ENCODE assay signal across 23 cellular contexts in the genomic region with DNA sequence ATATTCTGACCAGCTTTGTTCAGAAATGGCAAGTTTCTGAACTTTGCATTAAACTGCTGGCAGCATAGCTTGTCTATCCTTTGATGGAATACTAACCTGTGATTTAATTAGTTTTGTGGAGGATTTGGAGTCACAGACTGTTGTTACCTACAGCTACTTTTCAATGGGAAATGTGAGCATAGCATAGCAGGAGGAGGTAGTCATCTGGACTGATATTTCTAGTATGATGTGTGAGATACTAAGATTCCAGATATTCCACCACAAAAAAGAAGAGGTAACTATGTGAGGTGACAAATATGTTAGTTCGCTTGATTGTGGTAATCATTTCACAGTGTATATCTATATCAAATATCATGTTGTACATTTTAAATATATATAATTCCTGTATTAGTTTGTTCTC.
"Had no signal": no experiment of that assay in that cellular context is flagged by ENCODE, and none has a peak within 500 bp of the region (broad histone marks: within the 10 kb centered on the region; RNA-seq: fewer than 3 reads in every experiment).

No MANE protein-coding gene starts in this region.

- H3K36me3 ChIP-seq: lower lobe of right lung, neural progenitor cell, ovary, sigmoid colon, spleen, tibial artery had no signal

- H3K4me1 Mint-ChIP-seq: activated CD4-positive, alpha-beta memory T cell treated with anti-CD3 and anti-CD28 coated beads, Interleukin-2, amount 10 ng/mL, durations not matched to agents 7 days and 5 days; activated naive CD4-positive, alpha-beta T cell treated with anti-CD3 and anti-CD28 coated beads, Interleukin-2, amount 50 U/mL, for 24 hours; neural progenitor cell; stimulated activated effector memory CD8-positive, alpha-beta T cell treated with anti-CD3 and anti-CD28 coated beads, Interleukin-12 subunit alpha, Interleukin-12 subunit beta, amount 100 ng/mL, for 72 hours; WTC11 had no signal

- H3K27ac Mint-ChIP-seq: activated CD4-positive, alpha-beta memory T cell treated with anti-CD3 and anti-CD28 coated beads, Interleukin-2, amount 10 ng/mL, durations not matched to agents 7 days and 5 days; activated naive CD4-positive, alpha-beta T cell treated with anti-CD3 and anti-CD28 coated beads, Interleukin-2, amount 50 U/mL, for 24 hours; brain; dendritic cell treated with granulocyte-macrophage colony-stimulating factor and Interleukin-4, amounts not matched to agents 40 ng/mL and 50 ng/mL, for 4 days; neural progenitor cell; stimulated activated effector memory CD8-positive, alpha-beta T cell treated with anti-CD3 and anti-CD28 coated beads, Interleukin-12 subunit alpha, Interleukin-12 subunit beta, amount 100 ng/mL, for 72 hours; WTC11 had no signal

- FAIRE-seq: frontal cortex, TTC549, urothelium cell line had no signal

- ATAC-seq: activated T-cell treated with anti-CD3 and anti-CD28 coated beads, Interleukin-2, amount 50 U/mL, for 4 hours; left colon; lower lobe of right lung; stimulated activated effector memory CD8-positive, alpha-beta T cell treated with anti-CD3 and anti-CD28 coated beads, Interleukin-12 subunit alpha, Interleukin-12 subunit beta, amount 100 ng/mL, for 72 hours; WTC11 had no signal

- H3K4me2 ChIP-seq: neural progenitor cell had no signal

- H3K9me3 Mint-ChIP-seq: brain, neural progenitor cell, WTC11 had no signal

- H3K36me3 Mint-ChIP-seq: activated naive CD4-positive, alpha-beta T cell treated with anti-CD3 and anti-CD28 coated beads, Interleukin-2, amount 50 U/mL, for 24 hours; brain; neural progenitor cell; stimulated activated effector memory CD8-positive, alpha-beta T cell treated with anti-CD3 and anti-CD28 coated beads, Interleukin-12 subunit alpha, Interleukin-12 subunit beta, amount 100 ng/mL, for 72 hours; WTC11 had no signal

- H3K27ac ChIP-seq: lower lobe of right lung, neural progenitor cell, ovary, sigmoid colon, spleen, tibial artery had no signal

- H3K4me3 ChIP-seq: lower lobe of right lung, neural progenitor cell, ovary, sigmoid colon, spleen, tibial artery had no signal

- H3K27me3 ChIP-seq: neural progenitor cell, ovary, sigmoid colon, spleen, tibial artery had no signal

- H3K27me3 Mint-ChIP-seq: activated CD4-positive, alpha-beta memory T cell treated with anti-CD3 and anti-CD28 coated beads, Interleukin-2, amount 10 ng/mL, durations not matched to agents 7 days and 5 days; activated naive CD4-positive, alpha-beta T cell treated with anti-CD3 and anti-CD28 coated beads, Interleukin-2, amount 50 U/mL, for 24 hours; brain; dendritic cell treated with granulocyte-macrophage colony-stimulating factor and Interleukin-4, amounts not matched to agents 40 ng/mL and 50 ng/mL, for 4 days had no signal

- H3K4me1 ChIP-seq: lower lobe of right lung, neural progenitor cell, spleen, tibial artery had no signal

- H3K4me3 Mint-ChIP-seq: activated CD4-positive, alpha-beta memory T cell treated with anti-CD3 and anti-CD28 coated beads, Interleukin-2, amount 10 ng/mL, durations not matched to agents 7 days and 5 days; activated naive CD4-positive, alpha-beta T cell treated with anti-CD3 and anti-CD28 coated beads, Interleukin-2, amount 50 U/mL, for 24 hours; activated T-cell treated with anti-CD3 and anti-CD28 coated beads, Interleukin-2, amount 50 U/mL, for 4 hours; brain; dendritic cell treated with granulocyte-macrophage colony-stimulating factor and Interleukin-4, amounts not matched to agents 40 ng/mL and 50 ng/mL, for 4 days; neural progenitor cell; stimulated activated effector memory CD8-positive, alpha-beta T cell treated with anti-CD3 and anti-CD28 coated beads, Interleukin-12 subunit alpha, Interleukin-12 subunit beta, amount 100 ng/mL, for 72 hours; WTC11 had no signal

- H3K9ac ChIP-seq: neural progenitor cell had no signal

- H2AFZ ChIP-seq: neural progenitor cell had no signal

- H3K9me3 ChIP-seq: lower lobe of right lung, ovary, sigmoid colon, spleen, tibial artery had no signal

- DNase-seq: activated CD4-positive, alpha-beta memory T cell treated with anti-CD3 and anti-CD28 coated beads, Interleukin-2, amount 10 ng/mL, durations not matched to agents 7 days and 5 days; activated CD4-positive, alpha-beta T cell treated with anti-CD3 and anti-CD28 coated beads for 4 hours; activated effector memory CD4-positive, alpha-beta T cell treated with anti-CD3 and anti-CD28 coated beads, Interleukin-2, amount 50 U/mL, for 16 hours; activated T-cell treated with anti-CD3 and anti-CD28 coated beads, Interleukin-2, amount 50 U/mL, for 4 hours; effector memory CD4-positive, alpha-beta T cell; head of caudate nucleus; left colon; lower lobe of right lung; midbrain; ovary; sigmoid colon; spleen; stimulated activated CD4-positive, alpha-beta T cell treated with anti-CD3 and anti-CD28 coated beads, Interleukin-1b, Interleukin-23, amount 100 ng/mL, for 48 hours; tibial artery had no signal
